ENCODE assay signal across 10 cellular contexts in genomic region chr2:165863816-165864221, GRCh38.
DNase-seq lines count a peak whose midpoint lies in the region; ATAC-seq, FAIRE-seq and TF ChIP-seq lines count a peak whose summit lies in the region.
"Had no signal": no experiment of that assay in that cellular context is flagged by ENCODE, and none has a peak within 500 bp of the region (broad histone marks: within the 10 kb centered on the region; RNA-seq: fewer than 3 reads in every experiment).

No MANE protein-coding gene starts in this region.

- peaks cover 0 to 3% of the 10 kb centered on the region in 2 donors for H3K36me3 ChIP-seq in kidney (ENCODE audit: control insufficient read depth in 1 of 2, insufficient read depth in 2 of 2, low read length in 2 of 2)

- H3K9me3 Mint-ChIP-seq in activated naive CD4-positive, alpha-beta T cell treated with anti-CD3 and anti-CD28 coated beads, Interleukin-2, amount 10 ng/mL, durations not matched to agents 7 days and 5 days = peaks cover 7% of the 10 kb centered on the region
- peaks cover 15% of the 10 kb centered on the region for H3K9me3 Mint-ChIP-seq in activated T-helper 1 cell treated with anti-CD3 and anti-CD28 coated beads, Interleukin-12 subunit alpha, Interleukin-12 subunit beta, Interleukin-2, Interleukin-4 antibody, amounts not matched to agents 30 ng/mL and 10 ng/mL and 1 ng/mL, durations not matched to agents 14 hours and 24 hours and 36 hours

- H3K27me3 Mint-ChIP-seq in activated naive CD4-positive, alpha-beta T cell treated with anti-CD3 and anti-CD28 coated beads, Interleukin-2, amount 10 ng/mL, durations not matched to agents 7 days and 5 days = no peaks in the 10 kb centered on the region
- no peaks in the 10 kb centered on the region for H3K27me3 Mint-ChIP-seq in activated T-helper 1 cell treated with anti-CD3 and anti-CD28 coated beads, Interleukin-12 subunit alpha, Interleukin-12 subunit beta, Interleukin-2, Interleukin-4 antibody, amounts not matched to agents 30 ng/mL and 10 ng/mL and 1 ng/mL, durations not matched to agents 14 hours and 24 hours and 36 hours (ENCODE audit: insufficient read depth)
- H3K27me3 Mint-ChIP-seq: dendritic cell treated with granulocyte-macrophage colony-stimulating factor and Interleukin-4, amounts not matched to agents 40 ng/mL and 50 ng/mL, for 4 days had no signal

- H3K27ac ChIP-seq in kidney (ENCODE audit: low read depth in 2 of 2, low read length in 2 of 2) = no peak overlapping the region

- peaks cover 3% of the 10 kb centered on the region for H3K36me3 Mint-ChIP-seq in activated naive CD4-positive, alpha-beta T cell treated with anti-CD3 and anti-CD28 coated beads, Interleukin-2, amount 10 ng/mL, durations not matched to agents 7 days and 5 days
- peaks cover 8% of the 10 kb centered on the region for H3K36me3 Mint-ChIP-seq in activated T-helper 1 cell treated with anti-CD3 and anti-CD28 coated beads, Interleukin-12 subunit alpha, Interleukin-12 subunit beta, Interleukin-2, Interleukin-4 antibody, amounts not matched to agents 30 ng/mL and 10 ng/mL and 1 ng/mL, durations not matched to agents 14 hours and 24 hours and 36 hours (ENCODE audit: low read depth)

- FAIRE-seq in kidney (lab: Jason Lieb, UNC) = no peak
- FAIRE-seq: RCC 7860 had no signal

- DNase-seq in activated naive CD4-positive, alpha-beta T cell treated with anti-CD3 and anti-CD28 coated beads, Interleukin-2, amount 10 ng/mL, durations not matched to agents 7 days and 5 days = peak; percentile 44
- DNase-seq in activated naive CD4-positive, alpha-beta T cell treated with Interleukin-2 at 50 U/mL for 16 hours = no peak
- peak; percentile 11 for DNase-seq in activated T-helper 1 cell treated with anti-CD3 and anti-CD28 coated beads, Interleukin-12 subunit alpha, Interleukin-12 subunit beta, Interleukin-2, Interleukin-4 antibody, amounts not matched to agents 30 ng/mL and 10 ng/mL and 1 ng/mL, durations not matched to agents 14 hours and 24 hours and 36 hours (ENCODE audit: low spot score)
- no peak for DNase-seq in Right ventricle myocardium superior
- no peak for DNase-seq in kidney
- no peak for DNase-seq in HEK293T (ENCODE audit: extremely low spot score)
- no peak for DNase-seq in stimulated activated naive CD8-positive, alpha-beta T cell treated with anti-CD3 and anti-CD28 coated beads, Interleukin-15, Interleukin-2, amounts not matched to agents 100 U/mL and 50 U/mL, for 24 hours

- H3K9ac ChIP-seq in kidney (ENCODE audit: low read length in 2 of 2) = no peak overlapping the region

- H3K4me1 Mint-ChIP-seq in activated naive CD4-positive, alpha-beta T cell treated with anti-CD3 and anti-CD28 coated beads, Interleukin-2, amount 10 ng/mL, durations not matched to agents 7 days and 5 days = no peaks in the 10 kb centered on the region
- H3K4me1 Mint-ChIP-seq in activated T-helper 1 cell treated with anti-CD3 and anti-CD28 coated beads, Interleukin-12 subunit alpha, Interleukin-12 subunit beta, Interleukin-2, Interleukin-4 antibody, amounts not matched to agents 30 ng/mL and 10 ng/mL and 1 ng/mL, durations not matched to agents 14 hours and 24 hours and 36 hours (ENCODE audit: low read depth) = peaks cover 7% of the 10 kb centered on the region

- TF ChIP-seq CTCF in kidney (IDR thresholded peaks at IDR 0.05; ENCODE audit: borderline replicate concordance, extremely low read depth, insufficient read depth) = no peak

- POLR2A ChIA-PET in HEK293T (lab: Yijun Ruan, JAX) = no interaction called here

- H3K4me1 ChIP-seq in kidney (ENCODE audit: control insufficient read depth in 1 of 2, insufficient read depth in 1 of 2, low read depth in 1 of 2, low read length in 2 of 2) = peaks cover 0 to 8% of the 10 kb centered on the region in 2 donors

- CTCF ChIA-PET in activated naive CD4-positive, alpha-beta T cell treated with anti-CD3 and anti-CD28 coated beads, Interleukin-2, amount 10 ng/mL, durations not matched to agents 7 days and 5 days (lab: Charles Lee) = interaction anchor here (2.3 kb wide), 1 partner anchor 10 kb away, joined by 16 read pairs; no protein-coding TSS in a partner anchor
- CTCF ChIA-PET in HEK293T (lab: Yijun Ruan, JAX) = interaction anchor here (2.1 kb wide), 1 partner anchor 11 kb away, joined by 6 read pairs; no protein-coding TSS in a partner anchor

- ATAC-seq in HG02759 (IDR thresholded peaks at IDR 0.05; ENCODE audit: unreplicated experiment) (peak; percentile 64), Right ventricle myocardium superior (ENCODE audit: poor library complexity) (no peak)
- no peak for ATAC-seq in stimulated activated naive CD8-positive, alpha-beta T cell treated with anti-CD3 and anti-CD28 coated beads, Interleukin-15, Interleukin-2, amounts not matched to agents 100 U/mL and 50 U/mL, for 24 hours

- intact Hi-C loops in activated T-helper 1 cell treated with anti-CD3 and anti-CD28 coated beads, Interleukin-12 subunit alpha, Interleukin-12 subunit beta, Interleukin-2, Interleukin-4 antibody, amounts not matched to agents 30 ng/mL and 10 ng/mL and 1 ng/mL, durations not matched to agents 14 hours and 24 hours and 36 hours (cut with micrococcal nuclease) = no loop called here
- intact Hi-C loops in Right ventricle myocardium superior (cut with DNase I) = no loop called here
- intact Hi-C loops in kidney (cut with DNase I) = no loop called here

- H3K27ac Mint-ChIP-seq in activated naive CD4-positive, alpha-beta T cell treated with anti-CD3 and anti-CD28 coated beads, Interleukin-2, amount 10 ng/mL, durations not matched to agents 7 days and 5 days = no peak overlapping the region
- no peak overlapping the region for H3K27ac Mint-ChIP-seq in activated T-helper 1 cell treated with anti-CD3 and anti-CD28 coated beads, Interleukin-12 subunit alpha, Interleukin-12 subunit beta, Interleukin-2, Interleukin-4 antibody, amounts not matched to agents 30 ng/mL and 10 ng/mL and 1 ng/mL, durations not matched to agents 14 hours and 24 hours and 36 hours
- H3K27ac Mint-ChIP-seq: dendritic cell treated with granulocyte-macrophage colony-stimulating factor and Interleukin-4, amounts not matched to agents 40 ng/mL and 50 ng/mL, for 4 days had no signal

- H3K4me3 Mint-ChIP-seq in activated naive CD4-positive, alpha-beta T cell treated with anti-CD3 and anti-CD28 coated beads, Interleukin-2, amount 10 ng/mL, durations not matched to agents 7 days and 5 days = no peak overlapping the region
- no peak overlapping the region for H3K4me3 Mint-ChIP-seq in activated T-helper 1 cell treated with anti-CD3 and anti-CD28 coated beads, Interleukin-12 subunit alpha, Interleukin-12 subunit beta, Interleukin-2, Interleukin-4 antibody, amounts not matched to agents 30 ng/mL and 10 ng/mL and 1 ng/mL, durations not matched to agents 14 hours and 24 hours and 36 hours
- H3K4me3 Mint-ChIP-seq: dendritic cell treated with granulocyte-macrophage colony-stimulating factor and Interleukin-4, amounts not matched to agents 40 ng/mL and 50 ng/mL, for 4 days had no signal

- H3K4me3 ChIP-seq in kidney (ENCODE audit: low read length in 2 of 2) = no peak overlapping the region

- no peaks in the 10 kb centered on the region for H3K9me3 ChIP-seq in kidney (ENCODE audit: control insufficient read depth in 1 of 2, low read length in 2 of 2)

TF ChIP-seq in HEK293T, 16 proteins besides CTCF, POLR2A, EP300 and RAD21:
- no peak for TF ChIP-seq ZNF384 (IDR thresholded peaks at IDR 0.05)

Comparison
In these comparisons a context has a peak if more than half of its experiments do, and no peak if none do; other contexts are left out.
1. DNase-seq: peak in activated naive CD4-positive, alpha-beta T cell treated with anti-CD3 and anti-CD28 coated beads, Interleukin-2, amount 10 ng/mL, durations not matched to agents 7 days and 5 days (single experiment) and activated T-helper 1 cell treated with anti-CD3 and anti-CD28 coated beads, Interleukin-12 subunit alpha, Interleukin-12 subunit beta, Interleukin-2, Interleukin-4 antibody, amounts not matched to agents 30 ng/mL and 10 ng/mL and 1 ng/mL, durations not matched to agents 14 hours and 24 hours and 36 hours (single experiment); none in activated naive CD4-positive, alpha-beta T cell treated with Interleukin-2 at 50 U/mL for 16 hours (single experiment), Right ventricle myocardium superior (single experiment), kidney (single experiment), HEK293T (single experiment) and stimulated activated naive CD8-positive, alpha-beta T cell treated with anti-CD3 and anti-CD28 coated beads, Interleukin-15, Interleukin-2, amounts not matched to agents 100 U/mL and 50 U/mL, for 24 hours (single experiment).